In the genomic region with DNA sequence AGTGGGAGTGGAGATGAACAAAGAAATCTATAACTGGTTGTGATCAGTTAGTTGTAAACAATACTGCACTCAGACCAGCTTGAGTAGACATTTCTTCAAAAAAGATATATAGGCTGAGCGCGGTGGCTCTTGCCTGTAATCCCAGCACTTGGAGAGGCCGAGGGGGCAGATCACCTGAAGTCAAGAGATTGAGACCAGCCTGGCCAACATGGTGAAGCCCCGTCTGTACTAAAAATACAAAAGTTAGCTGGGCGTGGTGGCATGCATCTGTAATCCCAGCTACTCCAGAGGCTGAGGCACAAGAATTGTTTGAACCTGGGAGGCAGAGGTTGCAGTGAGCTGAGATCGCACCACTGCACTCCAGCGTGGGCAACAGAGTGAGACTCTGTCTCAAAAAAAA, we compare ENCODE assay signal across 2 cellular contexts. TPM values are rescaled to one million over a fixed set of nuclear protein-coding genes. Genes with fewer than 3 reads are reported as not detected.
"Had no signal": no experiment of that assay in that cellular context is flagged by ENCODE, and none has a peak within 500 bp of the region (broad histone marks: within the 10 kb centered on the region; RNA-seq: fewer than 3 reads in every experiment).

No MANE protein-coding gene starts in this region.

RNA-seq across cellular contexts. Expression of a gene that starts 26.9 kb away (rescaled TPM):
- total RNA-seq: IMR-90, K562 had no signal
